15 cellular contexts compared by ENCODE assay signal in genomic region chr2:105751272-105751671, GRCh38. TPM values are rescaled to one million over a fixed set of nuclear protein-coding genes. Genes with fewer than 3 reads are reported as not detected.
A peak's percentile ranks its signal among the peaks of the same experiment; 100 is the strongest.
DNase-seq lines count a peak whose midpoint lies in the region; ATAC-seq and TF ChIP-seq lines count a peak whose summit lies in the region.
"Had no signal": no experiment of that assay in that cellular context is flagged by ENCODE, and none has a peak within 500 bp of the region (broad histone marks: within the 10 kb centered on the region; RNA-seq: fewer than 3 reads in every experiment).

No MANE protein-coding gene starts in this region.

- DNase-seq in activated CD8-positive, alpha-beta memory T cell treated with anti-CD3 and anti-CD28 coated beads for 24 hours: peak; percentile 54
- no peak for DNase-seq in activated CD8-positive, alpha-beta memory T cell treated with anti-CD3 and anti-CD28 coated beads, Interleukin-2, amount 50 U/mL, for 48 hours
- no peak for DNase-seq in activated naive CD8-positive, alpha-beta T cell treated with anti-CD3 and anti-CD28 coated beads for 36 hours
- DNase-seq in neural crest cell (ENCODE audit: low read depth, low spot score): no peak
- DNase-seq: brain microvascular endothelial cell, C1 segment of cervical spinal cord, cortex of kidney, HCEC 1CT, MG63, NCI-H1436 treated with DMSO at 0.1 percent for 48 hours, NCI-H69 had no signal

- TF ChIP-seq CTCF in neural crest cell (conservative IDR thresholded peaks at IDR 0.05): no peak

- H3K27me3 Mint-ChIP-seq in IgD-negative memory B cell: peaks cover 1% of the 10 kb centered on the region
- H3K27me3 Mint-ChIP-seq in activated naive CD8-positive, alpha-beta T cell treated with anti-CD3 and anti-CD28 coated beads for 36 hours: no peaks in the 10 kb centered on the region
- no peaks in the 10 kb centered on the region for H3K27me3 Mint-ChIP-seq in neural crest cell (ENCODE audit: low read depth)

- H3K27ac Mint-ChIP-seq in IgD-negative memory B cell: peak overlapping the region; percentile 27 to 96 (median 71)
- H3K27ac Mint-ChIP-seq in activated naive CD8-positive, alpha-beta T cell treated with anti-CD3 and anti-CD28 coated beads for 36 hours: peak overlapping the region; percentile 99
- H3K27ac Mint-ChIP-seq in neural crest cell (ENCODE audit: unreplicated experiment): no peak overlapping the region

- no peak for ATAC-seq in GM19467 (IDR thresholded peaks at IDR 0.05; ENCODE audit: unreplicated experiment)
- no peak for ATAC-seq in HG02870 (IDR thresholded peaks at IDR 0.05; ENCODE audit: unreplicated experiment)
- ATAC-seq in HG03196 (IDR thresholded peaks at IDR 0.05; ENCODE audit: unreplicated experiment): no peak

- H3K36me3 Mint-ChIP-seq in IgD-negative memory B cell (peaks cover 3% of the 10 kb centered on the region), neural crest cell (ENCODE audit: low read depth) (peaks cover 27% of the 10 kb centered on the region)
- peaks cover 83% of the 10 kb centered on the region for H3K36me3 Mint-ChIP-seq in activated naive CD8-positive, alpha-beta T cell treated with anti-CD3 and anti-CD28 coated beads for 36 hours

- H3K9me3 Mint-ChIP-seq in IgD-negative memory B cell (no peaks in the 10 kb centered on the region), neural crest cell (no peaks in the 10 kb centered on the region)
- no peaks in the 10 kb centered on the region for H3K9me3 Mint-ChIP-seq in activated naive CD8-positive, alpha-beta T cell treated with anti-CD3 and anti-CD28 coated beads for 36 hours

- H3K4me3 Mint-ChIP-seq in IgD-negative memory B cell (peak overlapping the region in 2 of 4 donors; percentile 11 to 76), neural crest cell (peak overlapping the region; percentile 65)
- peak overlapping the region; percentile 82 for H3K4me3 Mint-ChIP-seq in activated naive CD8-positive, alpha-beta T cell treated with anti-CD3 and anti-CD28 coated beads for 36 hours

- peaks cover 65 to 84% (median 79%) of the 10 kb centered on the region in 3 donors for H3K4me1 Mint-ChIP-seq in IgD-negative memory B cell
- peaks cover 86% of the 10 kb centered on the region for H3K4me1 Mint-ChIP-seq in activated naive CD8-positive, alpha-beta T cell treated with anti-CD3 and anti-CD28 coated beads for 36 hours
- peaks cover 76% of the 10 kb centered on the region for H3K4me1 Mint-ChIP-seq in neural crest cell

RNA-seq across cellular contexts. Expression of gene NCK2, which starts 6.6 kb away (rescaled TPM):
- polyA plus RNA-seq in IgD-negative memory B cell: 19.6 TPM
- 10 to 100 TPM; 76.1 to 78.1 TPM for total RNA-seq in activated naive CD8-positive, alpha-beta T cell treated with anti-CD3 and anti-CD28 coated beads for 36 hours
- total RNA-seq in neural crest cell: 67.7 and 71.9 TPM in 2 replicates
